Comparison of ENCODE assay signal across 10 cellular contexts in the genomic region with DNA sequence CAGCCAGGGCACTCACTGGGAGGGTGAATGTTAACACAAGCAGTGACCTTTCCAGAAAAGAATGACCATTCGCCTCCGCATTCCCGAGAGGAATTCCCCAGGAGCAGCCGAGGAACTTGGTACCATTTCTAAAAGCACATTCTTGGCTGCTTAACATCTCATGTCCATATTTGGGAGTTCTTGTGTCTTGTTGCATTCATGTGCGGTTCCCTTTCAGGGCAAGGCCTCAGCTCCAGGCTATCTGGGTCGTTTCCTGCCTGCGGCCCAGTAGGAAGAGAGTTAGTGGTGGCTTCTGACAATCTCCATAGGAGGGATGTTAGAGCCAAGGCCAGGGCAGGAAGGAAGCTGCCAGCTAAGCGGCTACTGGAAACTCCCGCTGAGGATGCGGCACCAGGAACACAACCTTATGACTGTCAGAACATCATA. TPM values are rescaled to one million over a fixed set of nuclear protein-coding genes. Genes with fewer than 3 reads are reported as not detected.
A peak's percentile ranks its signal among the peaks of the same experiment; 100 is the strongest.
DNase-seq lines count a peak whose midpoint lies in the region; ATAC-seq and TF ChIP-seq lines count a peak whose summit lies in the region.
"Had no signal": no experiment of that assay in that cellular context is flagged by ENCODE, and none has a peak within 500 bp of the region (broad histone marks: within the 10 kb centered on the region; RNA-seq: fewer than 3 reads in every experiment).

No MANE protein-coding gene starts in this region.

- POLR2A ChIA-PET in CD4-positive, alpha-beta memory T cell (lab: Charles Lee; ENCODE audit: partially characterized antibody): interaction anchor here (1.2 to 1.4 kb wide), 2 partner anchors 12 to 22 kb away, joined by 3 to 5 read pairs; no protein-coding TSS in a partner anchor

- peak; percentile 97 for ATAC-seq in SK-N-SH treated with all-trans-retinoic acid at 6 μM for 48 hours
- peak; percentile 90 for ATAC-seq in omental fat pad (ENCODE audit: low FRiP score)
- no peak for ATAC-seq in GM19035 (IDR thresholded peaks at IDR 0.05; ENCODE audit: unreplicated experiment)
- ATAC-seq in HG03354 (IDR thresholded peaks at IDR 0.05; ENCODE audit: poor library complexity, severe bottlenecking, unreplicated experiment): no peak

- peaks cover 8% of the 10 kb centered on the region for H3K4me1 ChIP-seq in CD4-positive, alpha-beta memory T cell (ENCODE audit: insufficient read depth, low read length)

- H3K36me3 ChIP-seq in CD4-positive, alpha-beta memory T cell (ENCODE audit: insufficient read depth, low read length): no peaks in the 10 kb centered on the region

- no peaks in the 10 kb centered on the region for H3K27me3 Mint-ChIP-seq in CD4-positive, alpha-beta memory T cell
- peaks cover 25% of the 10 kb centered on the region for H3K27me3 Mint-ChIP-seq in Calu3 (ENCODE audit: unreplicated experiment)
- H3K27me3 Mint-ChIP-seq: stimulated activated naive CD8-positive, alpha-beta T cell treated with anti-CD3 and anti-CD28 coated beads, Interleukin-15, Interleukin-2, amounts not matched to agents 100 ng/mL and 50 ng/mL, for 24 hours had no signal

- intact Hi-C loops in CD4-positive, alpha-beta memory T cell (cut with micrococcal nuclease): no loop called here
- intact Hi-C loops in Calu3 (cut with micrococcal nuclease; ENCODE audit: unreplicated experiment): no loop called here

- CTCF ChIA-PET in CD4-positive, alpha-beta memory T cell (lab: Charles Lee; ENCODE audit: partially characterized antibody): interaction anchor here (1.6 kb wide), 1 partner anchor 22 kb away, joined by 4 read pairs; no protein-coding TSS in a partner anchor
- CTCF ChIA-PET in Calu3 (lab: Charles Lee): interaction anchor here (1.0 kb wide), 1 partner anchor 14 kb away, joined by 4 read pairs; no protein-coding TSS in a partner anchor

- BruUV-seq in Calu3 (replicated peaks; lab: Mats Ljungman, UMichigan): no TSS peak

- no peak for DNase-seq in CD4-positive, alpha-beta memory T cell
- peak; percentile 97 for DNase-seq in fibroblast of the aortic adventitia (ENCODE audit: low read depth)
- DNase-seq in omental fat pad (ENCODE audit: low spot score): no peak
- no peak for DNase-seq in Calu3
- DNase-seq in NCI-H2029 (lab: John Stamatoyannopoulos, UW): no peak
- DNase-seq: activated naive CD8-positive, alpha-beta T cell treated with anti-CD3 and anti-CD28 coated beads, Interleukin-2, amount 10 ng/mL, durations not matched to agents 7 days and 5 days had no signal

- peak overlapping the region in 2 of 8 donors; percentile 11 to 13 for H3K4me3 Mint-ChIP-seq in CD4-positive, alpha-beta memory T cell
- H3K4me3 Mint-ChIP-seq in Calu3 (ENCODE audit: low read depth, unreplicated experiment): no peak overlapping the region
- H3K4me3 Mint-ChIP-seq: activated naive CD8-positive, alpha-beta T cell treated with anti-CD3 and anti-CD28 coated beads, Interleukin-2, amount 10 ng/mL, durations not matched to agents 7 days and 5 days; stimulated activated naive CD8-positive, alpha-beta T cell treated with anti-CD3 and anti-CD28 coated beads, Interleukin-15, Interleukin-2, amounts not matched to agents 100 ng/mL and 50 ng/mL, for 24 hours had no signal

- H3K27me3 ChIP-seq in CD4-positive, alpha-beta memory T cell (ENCODE audit: insufficient read depth, low read length): no peaks in the 10 kb centered on the region

- no peaks in the 10 kb centered on the region for H3K9me3 ChIP-seq in CD4-positive, alpha-beta memory T cell (ENCODE audit: control insufficient read depth in 1 of 2, low read length in 2 of 2)

- peak overlapping the region in 4 of 7 donors; percentile 13 to 82 (median 60) for H3K27ac Mint-ChIP-seq in CD4-positive, alpha-beta memory T cell
- H3K27ac Mint-ChIP-seq in Calu3 (ENCODE audit: unreplicated experiment): no peak overlapping the region
- H3K27ac Mint-ChIP-seq: activated naive CD8-positive, alpha-beta T cell treated with anti-CD3 and anti-CD28 coated beads, Interleukin-2, amount 10 ng/mL, durations not matched to agents 7 days and 5 days; stimulated activated naive CD8-positive, alpha-beta T cell treated with anti-CD3 and anti-CD28 coated beads, Interleukin-15, Interleukin-2, amounts not matched to agents 100 ng/mL and 50 ng/mL, for 24 hours had no signal

- H3K4me1 Mint-ChIP-seq in CD4-positive, alpha-beta memory T cell: peaks cover 4 to 15% (median 8%) of the 10 kb centered on the region in 4 donors
- peaks cover 11% of the 10 kb centered on the region for H3K4me1 Mint-ChIP-seq in Calu3 (ENCODE audit: low read depth, unreplicated experiment)

- no peak overlapping the region for H3K27ac ChIP-seq in CD4-positive, alpha-beta memory T cell (ENCODE audit: low read depth, low read length)

- no peak overlapping the region for H3K4me3 ChIP-seq in CD4-positive, alpha-beta memory T cell (ENCODE audit: low read length in 2 of 2)
- no peak overlapping the region for H3K4me3 ChIP-seq in fibroblast of the aortic adventitia (ENCODE audit: low read depth, low read length)

- TF ChIP-seq CTCF in fibroblast of the aortic adventitia (IDR thresholded peaks at IDR 0.05; ENCODE audit: insufficient read depth, low read length) (no peak), omental fat pad (IDR thresholded peaks at IDR 0.05) (no peak), Calu3 (IDR thresholded peaks at IDR 0.05; ENCODE audit: unreplicated experiment) (no peak)

- H3K36me3 Mint-ChIP-seq in CD4-positive, alpha-beta memory T cell: peaks cover 3 to 14% of the 10 kb centered on the region in 2 donors
- no peaks in the 10 kb centered on the region for H3K36me3 Mint-ChIP-seq in Calu3 (ENCODE audit: insufficient read depth, unreplicated experiment)

- peaks cover 0 to 11% (median 5%) of the 10 kb centered on the region in 8 donors for H3K9me3 Mint-ChIP-seq in CD4-positive, alpha-beta memory T cell
- no peaks in the 10 kb centered on the region for H3K9me3 Mint-ChIP-seq in Calu3 (ENCODE audit: low read depth, unreplicated experiment)

TF ChIP-seq in SK-N-SH treated with all-trans-retinoic acid at 6 μM for 48 hours, 23 proteins besides CTCF, POLR2A, EP300 and RAD21:
- peak; percentile 67 for TF ChIP-seq ISL1 (CRISPR knock-in tag; IDR thresholded peaks at IDR 0.05)
- no peak for TF ChIP-seq BACH2 (CRISPR knock-in tag; IDR thresholded peaks at IDR 0.05; ENCODE audit: borderline replicate concordance)
TF ChIP-seq in SK-N-SH treated with all-trans-retinoic acid at 6 μM for 48 hours: peak in this region for 1.

RNA-seq across cellular contexts. Expression of a gene that starts 27.9 kb away (rescaled TPM):
- total RNA-seq in CD4-positive, alpha-beta memory T cell: 10 to 100 TPM; 13.6 to 16.8 TPM
- polyA plus RNA-seq in CD4-positive, alpha-beta memory T cell: 1 to 10 TPM; 3.3 to 8.6 TPM
- total RNA-seq in fibroblast of the aortic adventitia (ENCODE audit: low replicate concordance) (12.4 and 19.1 TPM in 2 replicates), omental fat pad (1 to 10 TPM; 6.4 to 9.1 (median 8.4) TPM), Calu3 (2022) (27.6 and 29.5 TPM in 2 replicates)

Comparison
In these comparisons a context has a peak if more than half of its experiments do, and no peak if none do; other contexts are left out.
1. ATAC-seq: peak in SK-N-SH treated with all-trans-retinoic acid at 6 μM for 48 hours (single experiment) and omental fat pad (single experiment); none in GM19035 (single experiment) and HG03354 (single experiment).